2 cellular contexts compared by ENCODE assay signal in the genomic region with DNA sequence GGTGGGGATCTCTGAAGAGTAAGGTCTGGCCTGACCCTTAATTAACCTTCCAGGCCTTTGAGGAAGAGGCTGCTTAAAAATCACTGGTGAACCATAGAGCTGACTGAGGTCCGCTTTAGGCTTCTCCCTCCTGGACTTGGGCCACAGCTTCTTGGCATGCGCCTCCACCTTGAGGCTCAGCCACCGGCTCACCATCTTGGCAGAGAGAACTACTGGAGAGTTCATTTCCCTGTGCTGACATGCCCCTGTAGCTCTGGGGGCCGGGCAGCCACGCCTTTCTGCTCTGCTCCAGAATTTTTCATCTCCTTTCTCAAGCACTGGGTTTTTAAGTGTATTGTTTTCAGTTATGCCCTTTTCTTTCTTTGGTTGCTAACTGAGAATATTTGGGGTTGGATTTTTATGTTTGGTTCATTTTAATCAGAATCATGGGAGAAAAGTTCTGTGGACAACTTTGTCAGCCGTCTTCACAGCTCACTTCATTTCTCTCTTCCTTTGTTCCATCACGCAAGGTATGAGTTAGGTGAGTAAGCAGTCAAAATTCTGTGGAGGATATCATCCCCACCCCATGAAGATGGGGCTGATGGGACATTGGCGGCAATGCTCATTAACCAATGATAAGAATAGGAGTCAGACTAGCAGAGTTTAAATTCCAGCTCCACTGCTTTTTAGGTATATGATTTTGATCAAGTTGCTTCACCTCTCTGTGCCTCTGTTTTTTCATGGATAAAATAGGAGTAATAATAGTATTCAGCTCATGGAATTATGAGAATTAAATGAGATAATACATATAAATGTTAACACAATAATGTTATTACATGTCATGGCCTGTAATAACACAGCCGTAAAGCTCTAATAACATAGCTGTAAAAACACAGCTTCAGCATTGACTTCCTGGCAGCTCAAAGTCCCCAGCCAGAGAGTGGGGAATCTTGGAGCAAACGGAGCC.
TF ChIP-seq lines count a peak whose summit lies in the region.

No MANE protein-coding gene starts in this region.

TF ChIP-seq in GM23338, 12 proteins besides CTCF, POLR2A, EP300 and RAD21 (continued from another document):
- TF ChIP-seq, protein P1, sequence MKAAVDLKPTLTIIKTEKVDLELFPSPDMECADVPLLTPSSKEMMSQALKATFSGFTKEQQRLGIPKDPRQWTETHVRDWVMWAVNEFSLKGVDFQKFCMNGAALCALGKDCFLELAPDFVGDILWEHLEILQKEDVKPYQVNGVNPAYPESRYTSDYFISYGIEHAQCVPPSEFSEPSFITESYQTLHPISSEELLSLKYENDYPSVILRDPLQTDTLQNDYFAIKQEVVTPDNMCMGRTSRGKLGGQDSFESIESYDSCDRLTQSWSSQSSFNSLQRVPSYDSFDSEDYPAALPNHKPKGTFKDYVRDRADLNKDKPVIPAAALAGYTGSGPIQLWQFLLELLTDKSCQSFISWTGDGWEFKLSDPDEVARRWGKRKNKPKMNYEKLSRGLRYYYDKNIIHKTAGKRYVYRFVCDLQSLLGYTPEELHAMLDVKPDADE (IDR thresholded peaks at IDR 0.05): no peak
- no peak for TF ChIP-seq CREB1 (CRISPR knock-in tag; IDR thresholded peaks at IDR 0.05; ENCODE audit: low read depth)
TF ChIP-seq in GM23338: peak in this region for 0.

TF ChIP-seq in K562, 482 proteins besides CTCF, POLR2A, EP300 and RAD21 (continued from another document):
- TF ChIP-seq, protein P2, sequence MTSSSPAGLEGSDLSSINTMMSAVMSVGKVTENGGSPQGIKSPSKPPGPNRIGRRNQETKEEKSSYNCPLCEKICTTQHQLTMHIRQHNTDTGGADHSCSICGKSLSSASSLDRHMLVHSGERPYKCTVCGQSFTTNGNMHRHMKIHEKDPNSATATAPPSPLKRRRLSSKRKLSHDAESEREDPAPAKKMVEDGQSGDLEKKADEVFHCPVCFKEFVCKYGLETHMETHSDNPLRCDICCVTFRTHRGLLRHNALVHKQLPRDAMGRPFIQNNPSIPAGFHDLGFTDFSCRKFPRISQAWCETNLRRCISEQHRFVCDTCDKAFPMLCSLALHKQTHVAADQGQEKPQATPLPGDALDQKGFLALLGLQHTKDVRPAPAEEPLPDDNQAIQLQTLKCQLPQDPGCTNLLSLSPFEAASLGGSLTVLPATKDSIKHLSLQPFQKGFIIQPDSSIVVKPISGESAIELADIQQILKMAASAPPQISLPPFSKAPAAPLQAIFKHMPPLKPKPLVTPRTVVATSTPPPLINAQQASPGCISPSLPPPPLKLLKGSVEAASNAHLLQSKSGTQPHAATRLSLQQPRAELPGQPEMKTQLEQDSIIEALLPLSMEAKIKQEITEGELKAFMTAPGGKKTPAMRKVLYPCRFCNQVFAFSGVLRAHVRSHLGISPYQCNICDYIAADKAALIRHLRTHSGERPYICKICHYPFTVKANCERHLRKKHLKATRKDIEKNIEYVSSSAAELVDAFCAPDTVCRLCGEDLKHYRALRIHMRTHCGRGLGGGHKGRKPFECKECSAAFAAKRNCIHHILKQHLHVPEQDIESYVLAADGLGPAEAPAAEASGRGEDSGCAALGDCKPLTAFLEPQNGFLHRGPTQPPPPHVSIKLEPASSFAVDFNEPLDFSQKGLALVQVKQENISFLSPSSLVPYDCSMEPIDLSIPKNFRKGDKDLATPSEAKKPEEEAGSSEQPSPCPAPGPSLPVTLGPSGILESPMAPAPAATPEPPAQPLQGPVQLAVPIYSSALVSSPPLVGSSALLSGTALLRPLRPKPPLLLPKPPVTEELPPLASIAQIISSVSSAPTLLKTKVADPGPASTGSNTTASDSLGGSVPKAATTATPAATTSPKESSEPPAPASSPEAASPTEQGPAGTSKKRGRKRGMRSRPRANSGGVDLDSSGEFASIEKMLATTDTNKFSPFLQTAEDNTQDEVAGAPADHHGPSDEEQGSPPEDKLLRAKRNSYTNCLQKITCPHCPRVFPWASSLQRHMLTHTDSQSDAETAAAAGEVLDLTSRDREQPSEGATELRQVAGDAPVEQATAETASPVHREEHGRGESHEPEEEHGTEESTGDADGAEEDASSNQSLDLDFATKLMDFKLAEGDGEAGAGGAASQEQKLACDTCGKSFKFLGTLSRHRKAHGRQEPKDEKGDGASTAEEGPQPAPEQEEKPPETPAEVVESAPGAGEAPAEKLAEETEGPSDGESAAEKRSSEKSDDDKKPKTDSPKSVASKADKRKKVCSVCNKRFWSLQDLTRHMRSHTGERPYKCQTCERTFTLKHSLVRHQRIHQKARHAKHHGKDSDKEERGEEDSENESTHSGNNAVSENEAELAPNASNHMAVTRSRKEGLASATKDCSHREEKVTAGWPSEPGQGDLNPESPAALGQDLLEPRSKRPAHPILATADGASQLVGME (CRISPR knock-in tag; IDR thresholded peaks at IDR 0.05): no peak
